Comparison of ENCODE assay signal across 10 cellular contexts in the genomic region with DNA sequence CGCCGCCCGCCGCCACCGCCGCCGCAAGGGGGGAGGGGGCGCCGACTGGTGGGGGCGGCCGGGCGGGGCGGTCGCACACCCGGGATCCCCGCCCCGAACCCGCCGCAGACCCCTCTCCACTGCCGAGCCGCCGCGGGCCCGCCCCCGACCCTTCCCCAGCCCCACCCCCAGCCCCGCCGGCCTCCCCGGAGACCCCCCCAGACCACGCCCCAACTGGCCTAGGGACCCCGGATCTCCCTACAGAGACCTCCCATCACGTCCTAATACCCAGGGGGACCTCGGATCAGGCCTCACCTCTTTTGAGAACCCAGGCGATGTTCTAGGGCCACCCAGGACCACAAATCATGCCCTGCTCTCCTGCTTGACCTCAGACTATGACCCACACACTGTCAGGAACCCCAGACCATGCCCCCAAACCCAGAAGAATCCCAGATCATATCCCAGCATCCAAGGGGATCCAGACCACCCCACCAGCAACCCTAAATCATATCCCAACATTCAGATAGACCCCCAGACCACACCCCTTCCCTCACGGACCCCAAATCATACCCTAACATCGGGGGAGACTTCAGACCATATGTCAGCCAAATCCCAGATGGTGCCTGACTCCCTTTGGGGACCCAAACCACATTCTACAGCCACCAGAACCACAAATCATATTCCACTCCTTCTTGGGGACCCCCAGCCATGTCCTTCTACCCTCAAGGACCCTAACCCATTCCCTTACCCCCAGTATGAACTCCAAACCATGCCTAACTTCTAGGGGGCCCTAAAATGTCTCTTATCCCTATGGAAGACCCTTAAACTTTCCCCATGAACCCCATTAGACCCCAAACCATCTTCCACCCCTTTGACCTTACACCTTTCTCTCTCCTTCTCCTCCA. TPM values are rescaled to one million over a fixed set of nuclear protein-coding genes. Genes with fewer than 3 reads are reported as not detected.
DNase-seq lines count a peak whose midpoint lies in the region; ATAC-seq and TF ChIP-seq lines count a peak whose summit lies in the region.
"Had no signal": no experiment of that assay in that cellular context is flagged by ENCODE, and none has a peak within 500 bp of the region (broad histone marks: within the 10 kb centered on the region; RNA-seq: fewer than 3 reads in every experiment).

No MANE protein-coding gene starts in this region.

- no peak overlapping the region for H3K4me3 ChIP-seq in CD4-positive, alpha-beta memory T cell (ENCODE audit: low read length in 2 of 2)
- H3K4me3 ChIP-seq in IMR-90 (ENCODE audit: insufficient read depth, low read depth, low read length) (no peak overlapping the region; the same call in 1 of the 2 replicates), neutrophil (ENCODE audit: low read depth in 1 of 2, low read length in 1 of 2) (peak overlapping the region; percentile 41 to 43)

- CTCF ChIA-PET in CD4-positive, alpha-beta memory T cell (lab: Charles Lee; ENCODE audit: partially characterized antibody), result no interaction called here
- CTCF ChIA-PET in IMR-90 (lab: Yijun Ruan, JAX), result no interaction called here

- no peak overlapping the region for H2BK120ac ChIP-seq in IMR-90 (ENCODE audit: low read depth, low read length)

- no peaks in the 10 kb centered on the region for H3K9me1 ChIP-seq in IMR-90 (ENCODE audit: insufficient read depth, low read length)

- H3K27me3 ChIP-seq in CD4-positive, alpha-beta memory T cell (ENCODE audit: insufficient read depth, low read length), result no peaks in the 10 kb centered on the region
- H3K27me3 ChIP-seq in IMR-90 (ENCODE audit: control insufficient read depth, insufficient read depth, low read length) (peaks cover 30% of the 10 kb centered on the region), neutrophil (peaks cover 38% of the 10 kb centered on the region)
- H3K27me3 ChIP-seq: upper lobe of right lung had no signal

- BruUV-seq in IMR-90 (replicated peaks; lab: Mats Ljungman, UMichigan), result no TSS peak

- peak in 1 of 5 donors; percentile 52 for DNase-seq in CD4-positive, alpha-beta memory T cell
- DNase-seq in IMR-90 (no peak), cortex of kidney (lab: John Stamatoyannopoulos, UW) (no peak)
- DNase-seq in central memory CD8-positive, alpha-beta T cell (ENCODE audit: low spot score in 2 of 2), result no peak
- DNase-seq: cerebellar nuclear complex had no signal

- intact Hi-C loops in CD4-positive, alpha-beta memory T cell (cut with micrococcal nuclease), result loop anchor here (10.0 kb wide), 1 partner anchor 214 kb away; the partner anchor contains the start of gene EID2B
- intact Hi-C loops in IMR-90 (cut with micrococcal nuclease), result no loop called here

- H2AK9ac ChIP-seq in IMR-90 (replicated peaks; ENCODE audit: low read depth, low read length, poor library complexity), result no peak overlapping the region

- in situ Hi-C loops in IMR-90 (cut with MboI; ENCODE audit: low sequenced_read_pairs), result loop anchor here (10.0 kb wide), 1 partner anchor 366 kb away; no protein-coding TSS in a partner anchor

- H3K4me2 ChIP-seq in IMR-90 (ENCODE audit: low read depth, low read length), result peak overlapping the region; percentile 51; the same call in 1 of the 2 replicates

- H2AFZ ChIP-seq in IMR-90 (replicated peaks; ENCODE audit: low read length, poor library complexity), result no peak overlapping the region

- no peak overlapping the region for H4K8ac ChIP-seq in IMR-90 (ENCODE audit: low read depth in 2 of 2, low read length in 2 of 2)

- peak overlapping the region; percentile 82 to 93 (median 90) for H3K27ac Mint-ChIP-seq in CD4-positive, alpha-beta memory T cell
- H3K27ac Mint-ChIP-seq in central memory CD8-positive, alpha-beta T cell (ENCODE audit: low read depth), result peak overlapping the region; percentile 82

- no peak overlapping the region for H2BK20ac ChIP-seq in IMR-90 (ENCODE audit: low read depth, low read length)

- H3K9ac ChIP-seq in IMR-90 (ENCODE audit: low read depth, low read length), result no peak overlapping the region

- H3K14ac ChIP-seq in IMR-90 (replicated peaks; ENCODE audit: low read depth, low read length), result no peak overlapping the region

- no peaks in the 10 kb centered on the region for H3K9me3 ChIP-seq in CD4-positive, alpha-beta memory T cell (ENCODE audit: control insufficient read depth in 1 of 2, low read length in 2 of 2)
- H3K9me3 ChIP-seq in IMR-90 (ENCODE audit: control insufficient read depth, insufficient read depth, low read length), result no peaks in the 10 kb centered on the region
- no peaks in the 10 kb centered on the region for H3K9me3 ChIP-seq in neutrophil
- H3K9me3 ChIP-seq: upper lobe of right lung had no signal

- H2BK5ac ChIP-seq in IMR-90 (ENCODE audit: low read depth, low read length, poor library complexity, severe bottlenecking), result no peak overlapping the region

- H4K91ac ChIP-seq in IMR-90 (ENCODE audit: insufficient read depth, low read depth, low read length), result no peak overlapping the region

- no peak for ATAC-seq in IMR-90 (ENCODE audit: low read depth)
- peak; percentile 37 for ATAC-seq in central memory CD8-positive, alpha-beta T cell (replicated peaks; ENCODE audit: extremely low read depth, poor library complexity, severe bottlenecking)
- no peak for ATAC-seq in GM21526 (IDR thresholded peaks at IDR 0.05; ENCODE audit: low FRiP score, unreplicated experiment)
- ATAC-seq in GM18868 (IDR thresholded peaks at IDR 0.05; ENCODE audit: unreplicated experiment), result no peak
- ATAC-seq in GM21367 (IDR thresholded peaks at IDR 0.05; ENCODE audit: unreplicated experiment), result no peak

- no peaks in the 10 kb centered on the region for H3K9me3 Mint-ChIP-seq in CD4-positive, alpha-beta memory T cell
- H3K9me3 Mint-ChIP-seq in central memory CD8-positive, alpha-beta T cell, result no peaks in the 10 kb centered on the region

- peak overlapping the region; percentile 45 for H3K27ac ChIP-seq in CD4-positive, alpha-beta memory T cell (ENCODE audit: low read depth, low read length)
- H3K27ac ChIP-seq in IMR-90 (ENCODE audit: insufficient read depth, low read length) (no peak overlapping the region), neutrophil (no peak overlapping the region)
- H3K27ac ChIP-seq: upper lobe of right lung had no signal

- H3K18ac ChIP-seq in IMR-90 (ENCODE audit: low read depth, low read length), result no peak overlapping the region

- POLR2A ChIA-PET in CD4-positive, alpha-beta memory T cell (lab: Charles Lee; ENCODE audit: partially characterized antibody), result interaction anchor here (0.7 to 1.5 kb wide), 2 partner anchors 15 to 203 kb away, joined by 4 to 7 read pairs; partner anchors contain the start of gene GMFG
- POLR2A ChIA-PET in IMR-90 (lab: Charles Lee; ENCODE audit: unreplicated experiment), result no interaction called here

- no peak for TF ChIP-seq RAD21 in IMR-90 (IDR thresholded peaks at IDR 0.05; ENCODE audit: low read length)

- H3K23ac ChIP-seq in IMR-90 (ENCODE audit: low read depth, low read length), result no peak overlapping the region

- dilution Hi-C loops in IMR-90 (cut with HindIII; ENCODE audit: low sequenced_read_pairs, unreplicated experiment), result no loop called here

- H3K4ac ChIP-seq in IMR-90 (ENCODE audit: low read depth, low read length), result no peak overlapping the region

- H3K4me1 ChIP-seq in CD4-positive, alpha-beta memory T cell (ENCODE audit: insufficient read depth, low read length), result peaks cover 13% of the 10 kb centered on the region
- H3K4me1 ChIP-seq in IMR-90 (ENCODE audit: control insufficient read depth, insufficient read depth, low read length) (peaks cover 2% of the 10 kb centered on the region; the same call in 1 of the 2 replicates), neutrophil (ENCODE audit: control insufficient read depth in 1 of 2, insufficient read depth in 1 of 2, low read depth in 1 of 2, low read length in 1 of 2) (peaks cover 19 to 33% of the 10 kb centered on the region in 2 experiments)
- H3K4me1 ChIP-seq: upper lobe of right lung had no signal

- H2BK15ac ChIP-seq in IMR-90 (ENCODE audit: low read depth, low read length), result no peak overlapping the region

- H4K20me1 ChIP-seq in IMR-90 (ENCODE audit: insufficient read depth, low read length), result no peaks in the 10 kb centered on the region; the same call in 1 of the 2 replicates

- no peak overlapping the region for H2AK5ac ChIP-seq in IMR-90 (ENCODE audit: low read depth, low read length)

- H3K56ac ChIP-seq in IMR-90 (ENCODE audit: extremely low read depth, insufficient read depth, low read length), result no peak overlapping the region

- no peaks in the 10 kb centered on the region for H3K79me1 ChIP-seq in IMR-90 (ENCODE audit: low read depth in 1 of 2, low read length in 2 of 2)

- peaks cover 9 to 11% of the 10 kb centered on the region in 2 donors for H3K36me3 Mint-ChIP-seq in CD4-positive, alpha-beta memory T cell
- H3K36me3 Mint-ChIP-seq in central memory CD8-positive, alpha-beta T cell (ENCODE audit: insufficient read depth), result peaks cover 12% of the 10 kb centered on the region

- H3K27me3 Mint-ChIP-seq in CD4-positive, alpha-beta memory T cell, result no peaks in the 10 kb centered on the region
- H3K27me3 Mint-ChIP-seq in central memory CD8-positive, alpha-beta T cell, result no peaks in the 10 kb centered on the region

- no peak for TF ChIP-seq POLR2A in IMR-90 (IDR thresholded peaks at IDR 0.05; ENCODE audit: low read depth, low read length)

- H3K4me1 Mint-ChIP-seq in CD4-positive, alpha-beta memory T cell, result peaks cover 15 to 37% (median 27%) of the 10 kb centered on the region in 4 donors
- H3K4me1 Mint-ChIP-seq in central memory CD8-positive, alpha-beta T cell, result peaks cover 38% of the 10 kb centered on the region

- TF ChIP-seq CTCF in IMR-90 (conservative IDR thresholded peaks at IDR 0.05; ENCODE audit: low read depth, low read length) (no peak), neutrophil (IDR thresholded peaks at IDR 0.05) (no peak)

- no CpG with 5 or more reads among the region's 35 CpGs for WGBS in IMR-90 (ENCODE audit: extremely low coverage in 2 of 2, insufficient read length in 1 of 2), 2 experiments

- peak overlapping the region; percentile 51 to 87 (median 82) for H3K4me3 Mint-ChIP-seq in CD4-positive, alpha-beta memory T cell
- peak overlapping the region; percentile 82 for H3K4me3 Mint-ChIP-seq in central memory CD8-positive, alpha-beta T cell

- peaks cover 1% of the 10 kb centered on the region for H3K36me3 ChIP-seq in CD4-positive, alpha-beta memory T cell (ENCODE audit: insufficient read depth, low read length)
- H3K36me3 ChIP-seq in IMR-90 (ENCODE audit: control insufficient read depth, insufficient read depth, low read length) (no peaks in the 10 kb centered on the region), neutrophil (peaks cover 42% of the 10 kb centered on the region)
- H3K36me3 ChIP-seq: upper lobe of right lung had no signal

- no peak overlapping the region for H4K5ac ChIP-seq in IMR-90 (ENCODE audit: low read depth, low read length)

RNA-seq across cellular contexts. Expression of gene LRFN1, which starts 0.5 kb away (rescaled TPM):
- 1 to 10 TPM; 8.4 to 8.5 TPM for total RNA-seq in CD4-positive, alpha-beta memory T cell
- 1 to 10 TPM; 2.0 to 4.5 TPM for polyA plus RNA-seq in CD4-positive, alpha-beta memory T cell
- under 0.01 TPM in 2 replicates for total RNA-seq in IMR-90 (2012; rRNA removed)
- polyA plus RNA-seq in IMR-90 (2012; rRNA removed), result 0.47 and 0.48 TPM in 2 replicates
- polyA plus RNA-seq in IMR-90 (2012; cell fraction: cytosol; rRNA removed), result 0.32 and 1.2 TPM in 2 replicates
- polyA plus RNA-seq in IMR-90 (2012; cell fraction: nucleus; rRNA removed; ENCODE audit: low replicate concordance), result 0.32 and 0.70 TPM in 2 replicates

RNA-seq across cellular contexts. Expression of gene GMFG, which starts 14.7 kb away (rescaled TPM):
- 100 to 1,000 TPM; 384 to 389 TPM for total RNA-seq in CD4-positive, alpha-beta memory T cell
- 1,000 to 10,000 TPM; 1,040 to 1,509 TPM for polyA plus RNA-seq in CD4-positive, alpha-beta memory T cell
- 0.28 TPM in 1 of 2 replicates, not detected in the other for total RNA-seq in IMR-90 (2012; rRNA removed)
- 0.33 and 0.55 TPM in 2 replicates for polyA plus RNA-seq in IMR-90 (2012; rRNA removed)
- 0.48 TPM in 1 of 2 replicates, not detected in the other for polyA plus RNA-seq in IMR-90 (2012; cell fraction: cytosol; rRNA removed)
- 0.10 TPM in 1 of 2 replicates, not detected in the other for polyA plus RNA-seq in IMR-90 (2012; cell fraction: nucleus; rRNA removed; ENCODE audit: low replicate concordance)

RNA-seq across cellular contexts. Expression of gene SAMD4B, which starts 21.0 kb away (rescaled TPM):
- 10 to 100 TPM; 65.0 to 79.6 TPM for total RNA-seq in CD4-positive, alpha-beta memory T cell
- polyA plus RNA-seq in CD4-positive, alpha-beta memory T cell, result 10 to 100 TPM in 1 of 2 donors, 1 to 10 TPM in 1; 7.3 to 20.2 TPM
- 18.3 and 19.2 TPM in 2 replicates for total RNA-seq in IMR-90 (2012; rRNA removed)
- polyA plus RNA-seq in IMR-90 (2012; rRNA removed), result 97.2 and 119 TPM in 2 replicates
- 55.1 and 108 TPM in 2 replicates for polyA plus RNA-seq in IMR-90 (2012; cell fraction: cytosol; rRNA removed)
- polyA plus RNA-seq in IMR-90 (2012; cell fraction: nucleus; rRNA removed; ENCODE audit: low replicate concordance), result 123 and 257 TPM in 2 replicates

RNA-seq across cellular contexts. Expression of gene IFNL1, which starts 25.0 kb away (rescaled TPM):
- not detected for total RNA-seq in CD4-positive, alpha-beta memory T cell
- polyA plus RNA-seq in CD4-positive, alpha-beta memory T cell, result 1 to 10 TPM in 1 of 2 donors, not detected in 1; 1.6 TPM
- total RNA-seq in IMR-90 (2012; rRNA removed), result not detected in 2 replicates
- not detected in 2 replicates for polyA plus RNA-seq in IMR-90 (2012; rRNA removed)
- not detected in 2 replicates for polyA plus RNA-seq in IMR-90 (2012; cell fraction: cytosol; rRNA removed)
- polyA plus RNA-seq in IMR-90 (2012; cell fraction: nucleus; rRNA removed; ENCODE audit: low replicate concordance), result not detected in 2 replicates
- total RNA-seq: upper lobe of right lung had no signal

RNA-seq across cellular contexts. Expression of gene IFNL2, which starts 53.0 kb away (rescaled TPM):
- not detected for total RNA-seq in CD4-positive, alpha-beta memory T cell
- not detected for polyA plus RNA-seq in CD4-positive, alpha-beta memory T cell
- total RNA-seq in IMR-90 (2012; rRNA removed), result not detected in 2 replicates
- not detected in 2 replicates for polyA plus RNA-seq in IMR-90 (2012; rRNA removed)
- polyA plus RNA-seq in IMR-90 (2012; cell fraction: cytosol; rRNA removed), result not detected in 2 replicates
- polyA plus RNA-seq in IMR-90 (2012; cell fraction: nucleus; rRNA removed; ENCODE audit: low replicate concordance), result not detected in 2 replicates
- total RNA-seq: upper lobe of right lung had no signal

Comparison
In these comparisons a context has a peak if more than half of its experiments do, and no peak if none do; other contexts are left out.
1. H3K4me3 ChIP-seq: peak in neutrophil (2 of 2); none in CD4-positive, alpha-beta memory T cell (0 of 2) and IMR-90 (single experiment).
2. RNA of gene GMFG, which starts 14.7 kb away (total RNA-seq): 384 to 389 TPM in CD4-positive, alpha-beta memory T cell; 0.28 TPM in IMR-90; every median in the first group is over 100 times any median in the second.